ENCODE assay signal across 1 cellular context in the genomic region with DNA sequence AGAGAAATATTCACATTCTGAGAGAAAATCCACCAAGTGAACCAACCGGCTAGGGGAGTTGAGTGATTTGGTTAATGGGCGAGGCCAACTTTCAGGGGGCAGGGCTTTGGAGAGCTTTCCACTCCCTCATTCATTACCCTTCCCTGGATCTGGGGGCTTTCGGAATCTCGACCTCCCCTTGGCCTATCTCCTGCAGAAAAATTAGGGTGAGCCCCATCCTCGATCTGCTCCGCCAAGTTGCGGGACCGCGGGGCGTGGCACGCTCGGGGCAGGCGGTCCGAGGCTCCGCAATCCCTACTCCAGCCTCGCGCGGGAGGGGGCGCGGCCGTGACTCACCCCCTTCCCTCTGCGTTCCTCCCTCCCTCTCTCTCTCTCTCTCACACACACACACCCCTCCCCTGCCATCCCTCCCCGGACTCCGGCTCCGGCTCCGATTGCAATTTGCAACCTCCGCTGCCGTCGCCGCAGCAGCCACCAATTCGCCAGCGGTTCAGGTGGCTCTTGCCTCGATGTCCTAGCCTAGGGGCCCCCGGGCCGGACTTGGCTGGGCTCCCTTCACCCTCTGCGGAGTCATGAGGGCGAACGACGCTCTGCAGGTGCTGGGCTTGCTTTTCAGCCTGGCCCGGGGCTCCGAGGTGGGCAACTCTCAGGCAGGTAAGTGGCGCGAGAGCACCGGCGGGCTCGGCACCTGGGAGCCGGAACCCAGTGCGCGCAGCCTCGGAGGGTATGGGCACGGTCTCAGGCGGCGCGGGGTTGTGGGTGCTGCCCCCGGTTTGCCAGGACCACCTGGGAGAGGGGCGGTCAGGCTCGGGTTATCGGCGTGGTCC.
TF ChIP-seq lines count a peak whose summit lies in the region.

Gene ERBB3 (plus strand): TSS at position 437 of the 827 bp plus-strand sequence. CDS start 136 bp downstream, at position 573.

TF ChIP-seq in K562, 482 proteins besides CTCF, POLR2A, EP300 and RAD21 (continued from another document and continues in another):
- TF ChIP-seq NR0B1 (IDR thresholded peaks at IDR 0.05; ENCODE audit: partially characterized antibody) (no peak), PHF20 (IDR thresholded peaks at IDR 0.05; ENCODE audit: partially characterized antibody) (no peak), HNRNPUL1 (IDR thresholded peaks at IDR 0.05; ENCODE audit: low read length) (no peak), ZNF79 (CRISPR knock-in tag; IDR thresholded peaks at IDR 0.05; ENCODE audit: low read depth) (no peak), RBBP5 (IDR thresholded peaks at IDR 0.05; ENCODE audit: borderline replicate concordance, insufficient read depth, low read length, poor library complexity, severe bottlenecking) (no peak), ETV1 (tag; conservative IDR thresholded peaks at IDR 0.05; ENCODE audit: low read depth) (no peak), CBX2 (IDR thresholded peaks at IDR 0.05; ENCODE audit: insufficient read depth, low read length, poor library complexity, severe bottlenecking) (no peak), BHLHE40 (IDR thresholded peaks at IDR 0.05; ENCODE audit: low read length) (peak; percentile 36; the same call in 1 of the 2 replicates), NR1H2 (CRISPR knock-in tag; IDR thresholded peaks at IDR 0.05) (no peak), TSC22D4 (tag; IDR thresholded peaks at IDR 0.05) (no peak), TEAD1 (CRISPR knock-in tag; IDR thresholded peaks at IDR 0.05) (no peak), MTA1 (IDR thresholded peaks at IDR 0.05; ENCODE audit: borderline replicate concordance) (peak; percentile 83; the same call in 1 of the 2 replicates), CBFA2T2 (conservative IDR thresholded peaks at IDR 0.05) (no peak), ZNF766 (CRISPR knock-in tag; conservative IDR thresholded peaks at IDR 0.05) (no peak), STAG1 (CRISPR knock-in tag; IDR thresholded peaks at IDR 0.05; ENCODE audit: borderline replicate concordance) (no peak), EWSR1 (IDR thresholded peaks at IDR 0.05; ENCODE audit: borderline replicate concordance, low read depth, partially characterized antibody) (no peak), FUS (optimal IDR thresholded peaks at IDR 0.05; ENCODE audit: low read depth, low read length) (peak; percentile 32), ZNF764 (CRISPR knock-in tag; IDR thresholded peaks at IDR 0.05; ENCODE audit: low read depth) (no peak), ARID2 (IDR thresholded peaks at IDR 0.05) (no peak), ZNF212 (CRISPR knock-in tag; IDR thresholded peaks at IDR 0.05) (no peak), KLF10 (CRISPR knock-in tag; IDR thresholded peaks at IDR 0.05) (no peak), RAD51 (IDR thresholded peaks at IDR 0.05; ENCODE audit: borderline replicate concordance, low read depth) (no peak; the same call in 1 of the 2 replicates), DLX4 (CRISPR knock-in tag; IDR thresholded peaks at IDR 0.05) (no peak), BRD9 (IDR thresholded peaks at IDR 0.05; ENCODE audit: low read depth, partially characterized antibody) (no peak), ZNF507 (tag; conservative IDR thresholded peaks at IDR 0.05) (no peak), CEBPG (CRISPR knock-in tag; IDR thresholded peaks at IDR 0.05) (no peak), CEBPG (tag; conservative IDR thresholded peaks at IDR 0.05 in 1 of 2, IDR thresholded peaks at IDR 0.05 in 1 of 2) (no peak), ATF4 (CRISPR knock-in tag; IDR thresholded peaks at IDR 0.05) (no peak), SRF (CRISPR knock-in tag; IDR thresholded peaks at IDR 0.05) (peak in 1 of 2 experiments; percentile 42; a peak in 1 of 4 replicates), SIN3A (IDR thresholded peaks at IDR 0.05; ENCODE audit: borderline replicate concordance in 2 of 2, control insufficient read depth in 1 of 2, low read depth in 2 of 2, low read length in 2 of 2) (no peak)
- TF ChIP-seq, protein P1, sequence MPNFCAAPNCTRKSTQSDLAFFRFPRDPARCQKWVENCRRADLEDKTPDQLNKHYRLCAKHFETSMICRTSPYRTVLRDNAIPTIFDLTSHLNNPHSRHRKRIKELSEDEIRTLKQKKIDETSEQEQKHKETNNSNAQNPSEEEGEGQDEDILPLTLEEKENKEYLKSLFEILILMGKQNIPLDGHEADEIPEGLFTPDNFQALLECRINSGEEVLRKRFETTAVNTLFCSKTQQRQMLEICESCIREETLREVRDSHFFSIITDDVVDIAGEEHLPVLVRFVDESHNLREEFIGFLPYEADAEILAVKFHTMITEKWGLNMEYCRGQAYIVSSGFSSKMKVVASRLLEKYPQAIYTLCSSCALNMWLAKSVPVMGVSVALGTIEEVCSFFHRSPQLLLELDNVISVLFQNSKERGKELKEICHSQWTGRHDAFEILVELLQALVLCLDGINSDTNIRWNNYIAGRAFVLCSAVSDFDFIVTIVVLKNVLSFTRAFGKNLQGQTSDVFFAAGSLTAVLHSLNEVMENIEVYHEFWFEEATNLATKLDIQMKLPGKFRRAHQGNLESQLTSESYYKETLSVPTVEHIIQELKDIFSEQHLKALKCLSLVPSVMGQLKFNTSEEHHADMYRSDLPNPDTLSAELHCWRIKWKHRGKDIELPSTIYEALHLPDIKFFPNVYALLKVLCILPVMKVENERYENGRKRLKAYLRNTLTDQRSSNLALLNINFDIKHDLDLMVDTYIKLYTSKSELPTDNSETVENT (CRISPR knock-in tag; IDR thresholded peaks at IDR 0.05) = no peak
- TF ChIP-seq, protein P2, sequence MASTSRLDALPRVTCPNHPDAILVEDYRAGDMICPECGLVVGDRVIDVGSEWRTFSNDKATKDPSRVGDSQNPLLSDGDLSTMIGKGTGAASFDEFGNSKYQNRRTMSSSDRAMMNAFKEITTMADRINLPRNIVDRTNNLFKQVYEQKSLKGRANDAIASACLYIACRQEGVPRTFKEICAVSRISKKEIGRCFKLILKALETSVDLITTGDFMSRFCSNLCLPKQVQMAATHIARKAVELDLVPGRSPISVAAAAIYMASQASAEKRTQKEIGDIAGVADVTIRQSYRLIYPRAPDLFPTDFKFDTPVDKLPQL (IDR thresholded peaks at IDR 0.05; ENCODE audit: extremely low read depth, insufficient read length) = no peak
- TF ChIP-seq, protein P3, sequence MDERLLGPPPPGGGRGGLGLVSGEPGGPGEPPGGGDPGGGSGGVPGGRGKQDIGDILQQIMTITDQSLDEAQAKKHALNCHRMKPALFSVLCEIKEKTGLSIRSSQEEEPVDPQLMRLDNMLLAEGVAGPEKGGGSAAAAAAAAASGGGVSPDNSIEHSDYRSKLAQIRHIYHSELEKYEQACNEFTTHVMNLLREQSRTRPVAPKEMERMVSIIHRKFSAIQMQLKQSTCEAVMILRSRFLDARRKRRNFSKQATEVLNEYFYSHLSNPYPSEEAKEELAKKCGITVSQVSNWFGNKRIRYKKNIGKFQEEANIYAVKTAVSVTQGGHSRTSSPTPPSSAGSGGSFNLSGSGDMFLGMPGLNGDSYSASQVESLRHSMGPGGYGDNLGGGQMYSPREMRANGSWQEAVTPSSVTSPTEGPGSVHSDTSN (CRISPR knock-in tag; IDR thresholded peaks at IDR 0.05; ENCODE audit: low read depth) = no peak
- TF ChIP-seq, protein P3 (tag; conservative IDR thresholded peaks at IDR 0.05; ENCODE audit: low read depth) = no peak
- TF ChIP-seq, protein P4, sequence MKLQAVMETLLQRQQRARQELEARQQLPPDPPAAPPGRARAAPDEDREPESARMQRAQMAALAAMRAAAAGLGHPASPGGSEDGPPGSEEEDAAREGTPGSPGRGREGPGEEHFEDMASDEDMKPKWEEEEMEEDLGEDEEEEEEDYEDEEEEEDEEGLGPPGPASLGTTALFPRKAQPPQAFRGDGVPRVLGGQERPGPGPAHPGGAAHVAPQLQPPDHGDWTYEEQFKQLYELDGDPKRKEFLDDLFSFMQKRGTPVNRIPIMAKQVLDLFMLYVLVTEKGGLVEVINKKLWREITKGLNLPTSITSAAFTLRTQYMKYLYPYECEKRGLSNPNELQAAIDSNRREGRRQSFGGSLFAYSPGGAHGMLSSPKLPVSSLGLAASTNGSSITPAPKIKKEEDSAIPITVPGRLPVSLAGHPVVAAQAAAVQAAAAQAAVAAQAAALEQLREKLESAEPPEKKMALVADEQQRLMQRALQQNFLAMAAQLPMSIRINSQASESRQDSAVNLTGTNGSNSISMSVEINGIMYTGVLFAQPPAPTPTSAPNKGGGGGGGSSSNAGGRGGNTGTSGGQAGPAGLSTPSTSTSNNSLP (IDR thresholded peaks at IDR 0.05; ENCODE audit: borderline replicate concordance, low read depth, low read length) = no peak
- TF ChIP-seq, protein P5, sequence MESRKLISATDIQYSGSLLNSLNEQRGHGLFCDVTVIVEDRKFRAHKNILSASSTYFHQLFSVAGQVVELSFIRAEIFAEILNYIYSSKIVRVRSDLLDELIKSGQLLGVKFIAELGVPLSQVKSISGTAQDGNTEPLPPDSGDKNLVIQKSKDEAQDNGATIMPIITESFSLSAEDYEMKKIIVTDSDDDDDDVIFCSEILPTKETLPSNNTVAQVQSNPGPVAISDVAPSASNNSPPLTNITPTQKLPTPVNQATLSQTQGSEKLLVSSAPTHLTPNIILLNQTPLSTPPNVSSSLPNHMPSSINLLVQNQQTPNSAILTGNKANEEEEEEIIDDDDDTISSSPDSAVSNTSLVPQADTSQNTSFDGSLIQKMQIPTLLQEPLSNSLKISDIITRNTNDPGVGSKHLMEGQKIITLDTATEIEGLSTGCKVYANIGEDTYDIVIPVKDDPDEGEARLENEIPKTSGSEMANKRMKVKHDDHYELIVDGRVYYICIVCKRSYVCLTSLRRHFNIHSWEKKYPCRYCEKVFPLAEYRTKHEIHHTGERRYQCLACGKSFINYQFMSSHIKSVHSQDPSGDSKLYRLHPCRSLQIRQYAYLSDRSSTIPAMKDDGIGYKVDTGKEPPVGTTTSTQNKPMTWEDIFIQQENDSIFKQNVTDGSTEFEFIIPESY (CRISPR knock-in tag; IDR thresholded peaks at IDR 0.05) = peak; percentile 74
- TF ChIP-seq, protein P6, sequence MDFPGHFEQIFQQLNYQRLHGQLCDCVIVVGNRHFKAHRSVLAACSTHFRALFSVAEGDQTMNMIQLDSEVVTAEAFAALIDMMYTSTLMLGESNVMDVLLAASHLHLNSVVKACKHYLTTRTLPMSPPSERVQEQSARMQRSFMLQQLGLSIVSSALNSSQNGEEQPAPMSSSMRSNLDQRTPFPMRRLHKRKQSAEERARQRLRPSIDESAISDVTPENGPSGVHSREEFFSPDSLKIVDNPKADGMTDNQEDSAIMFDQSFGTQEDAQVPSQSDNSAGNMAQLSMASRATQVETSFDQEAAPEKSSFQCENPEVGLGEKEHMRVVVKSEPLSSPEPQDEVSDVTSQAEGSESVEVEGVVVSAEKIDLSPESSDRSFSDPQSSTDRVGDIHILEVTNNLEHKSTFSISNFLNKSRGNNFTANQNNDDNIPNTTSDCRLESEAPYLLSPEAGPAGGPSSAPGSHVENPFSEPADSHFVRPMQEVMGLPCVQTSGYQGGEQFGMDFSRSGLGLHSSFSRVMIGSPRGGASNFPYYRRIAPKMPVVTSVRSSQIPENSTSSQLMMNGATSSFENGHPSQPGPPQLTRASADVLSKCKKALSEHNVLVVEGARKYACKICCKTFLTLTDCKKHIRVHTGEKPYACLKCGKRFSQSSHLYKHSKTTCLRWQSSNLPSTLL (IDR thresholded peaks at IDR 0.05) = no peak
- TF ChIP-seq, protein P7, sequence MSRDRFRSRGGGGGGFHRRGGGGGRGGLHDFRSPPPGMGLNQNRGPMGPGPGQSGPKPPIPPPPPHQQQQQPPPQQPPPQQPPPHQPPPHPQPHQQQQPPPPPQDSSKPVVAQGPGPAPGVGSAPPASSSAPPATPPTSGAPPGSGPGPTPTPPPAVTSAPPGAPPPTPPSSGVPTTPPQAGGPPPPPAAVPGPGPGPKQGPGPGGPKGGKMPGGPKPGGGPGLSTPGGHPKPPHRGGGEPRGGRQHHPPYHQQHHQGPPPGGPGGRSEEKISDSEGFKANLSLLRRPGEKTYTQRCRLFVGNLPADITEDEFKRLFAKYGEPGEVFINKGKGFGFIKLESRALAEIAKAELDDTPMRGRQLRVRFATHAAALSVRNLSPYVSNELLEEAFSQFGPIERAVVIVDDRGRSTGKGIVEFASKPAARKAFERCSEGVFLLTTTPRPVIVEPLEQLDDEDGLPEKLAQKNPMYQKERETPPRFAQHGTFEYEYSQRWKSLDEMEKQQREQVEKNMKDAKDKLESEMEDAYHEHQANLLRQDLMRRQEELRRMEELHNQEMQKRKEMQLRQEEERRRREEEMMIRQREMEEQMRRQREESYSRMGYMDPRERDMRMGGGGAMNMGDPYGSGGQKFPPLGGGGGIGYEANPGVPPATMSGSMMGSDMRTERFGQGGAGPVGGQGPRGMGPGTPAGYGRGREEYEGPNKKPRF (IDR thresholded peaks at IDR 0.05; ENCODE audit: low read depth, low read length) = no peak
- TF ChIP-seq, protein P8, sequence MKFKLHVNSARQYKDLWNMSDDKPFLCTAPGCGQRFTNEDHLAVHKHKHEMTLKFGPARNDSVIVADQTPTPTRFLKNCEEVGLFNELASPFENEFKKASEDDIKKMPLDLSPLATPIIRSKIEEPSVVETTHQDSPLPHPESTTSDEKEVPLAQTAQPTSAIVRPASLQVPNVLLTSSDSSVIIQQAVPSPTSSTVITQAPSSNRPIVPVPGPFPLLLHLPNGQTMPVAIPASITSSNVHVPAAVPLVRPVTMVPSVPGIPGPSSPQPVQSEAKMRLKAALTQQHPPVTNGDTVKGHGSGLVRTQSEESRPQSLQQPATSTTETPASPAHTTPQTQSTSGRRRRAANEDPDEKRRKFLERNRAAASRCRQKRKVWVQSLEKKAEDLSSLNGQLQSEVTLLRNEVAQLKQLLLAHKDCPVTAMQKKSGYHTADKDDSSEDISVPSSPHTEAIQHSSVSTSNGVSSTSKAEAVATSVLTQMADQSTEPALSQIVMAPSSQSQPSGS (CRISPR knock-in tag; IDR thresholded peaks at IDR 0.05) = no peak
